In the genomic region with DNA sequence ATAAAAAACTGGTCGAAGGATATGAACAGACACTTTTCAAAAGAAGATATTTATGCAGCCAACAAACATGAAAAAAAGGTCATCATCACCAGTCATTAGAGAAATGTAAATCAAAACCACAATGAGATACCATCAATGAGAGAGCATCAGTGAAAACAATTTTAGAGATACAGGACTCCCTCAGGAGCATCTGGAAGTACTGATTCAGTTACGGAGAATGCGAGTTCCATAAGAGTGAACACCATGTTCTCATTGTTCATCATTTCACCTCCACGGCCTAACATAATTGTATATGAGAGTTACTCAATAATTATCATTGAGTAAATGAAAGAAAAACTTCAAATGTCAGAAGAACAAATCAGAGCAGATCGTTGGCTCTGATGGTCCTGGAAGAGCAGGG, we compare ENCODE assay signal across 18 cellular contexts.
"Had no signal": no experiment of that assay in that cellular context is flagged by ENCODE, and none has a peak within 500 bp of the region (broad histone marks: within the 10 kb centered on the region; RNA-seq: fewer than 3 reads in every experiment).

No MANE protein-coding gene starts in this region.

- H3K4me1 Mint-ChIP-seq: endodermal cell; naive thymus-derived CD8-positive, alpha-beta T cell had no signal

- DNase-seq: cerebellar nuclear complex; colonic mucosa; effector CD4-positive, alpha-beta T cell; endodermal cell; erythroblast; foreskin keratinocyte; hippocampal formation; kidney glomerular epithelial cell; mucosa of descending colon; naive thymus-derived CD8-positive, alpha-beta T cell; posterior cingulate gyrus; small intestine; stimulated activated CD4-positive, alpha-beta T cell treated with anti-CD3 and anti-CD28 coated beads, Interleukin-12 subunit alpha, Interleukin-12 subunit beta, amount 100 ng/mL, for 4 hours; stimulated activated CD4-positive, alpha-beta T cell treated with anti-CD3 and anti-CD28 coated beads, Interleukin-2, amount 100 ng/mL, for 48 hours; stimulated activated naive CD4-positive, alpha-beta T cell treated with Interleukin-2 at 50 U/mL for 16 hours; trophoblast cell had no signal

- ATAC-seq: foreskin keratinocyte; mucosa of descending colon; naive thymus-derived CD8-positive, alpha-beta T cell; sciatic nerve had no signal

- H3K4me3 Mint-ChIP-seq: endodermal cell; naive thymus-derived CD8-positive, alpha-beta T cell; neural crest cell had no signal

- H3K27ac Mint-ChIP-seq: endodermal cell; naive thymus-derived CD8-positive, alpha-beta T cell had no signal

- H3K27ac ChIP-seq: colonic mucosa, foreskin keratinocyte had no signal

- H3K27me3 ChIP-seq: colonic mucosa, foreskin keratinocyte had no signal

- H3K9me3 ChIP-seq: colonic mucosa, mucosa of descending colon had no signal
